ENCODE assay signal across 18 cellular contexts in genomic region chr6:32069878-32070515, GRCh38. TPM values are rescaled to one million over a fixed set of nuclear protein-coding genes. Genes with fewer than 3 reads are reported as not detected.
"Had no signal": no experiment of that assay in that cellular context is flagged by ENCODE, and none has a peak within 500 bp of the region (broad histone marks: within the 10 kb centered on the region; RNA-seq: fewer than 3 reads in every experiment).

No MANE protein-coding gene starts in this region.

- H3K27ac ChIP-seq: lower lobe of right lung, SJSA1, VCaP had no signal

- DNase-seq: activated CD8-positive, alpha-beta memory T cell treated with anti-CD3 and anti-CD28 coated beads, Interleukin-2, amount 50 U/mL, for 4 hours; activated CD8-positive, alpha-beta T cell treated with anti-CD3 and anti-CD28 coated beads for 36 hours; activated naive CD8-positive, alpha-beta T cell treated with anti-CD3 and anti-CD28 coated beads, Interleukin-2, amount 10 ng/mL, durations not matched to agents 7 days and 5 days; anterior cingulate cortex; effector CD8-positive, alpha-beta T cell; hypothalamus; kidney glomerular epithelial cell; lower lobe of right lung; naive B cell; nucleus accumbens; stimulated activated CD4-positive, alpha-beta T cell treated with anti-CD3 and anti-CD28 coated beads, Interleukin-4, amount 100 ng/mL, for 24 hours; stimulated activated naive CD8-positive, alpha-beta T cell treated with anti-CD3 and anti-CD28 coated beads, Interleukin-15, amount 100 ng/mL, for 72 hours; T1000; trophoblast cell had no signal

- H3K9me3 ChIP-seq: lower lobe of right lung, prostate gland, SJSA1 had no signal

- ATAC-seq: activated CD8-positive, alpha-beta T cell treated with anti-CD3 and anti-CD28 coated beads for 36 hours; lower lobe of right lung; stimulated activated naive CD8-positive, alpha-beta T cell treated with anti-CD3 and anti-CD28 coated beads, Interleukin-15, amount 100 ng/mL, for 72 hours had no signal

- H3K4me1 ChIP-seq: lower lobe of right lung, prostate gland had no signal

- H3K4me3 ChIP-seq: coronary artery, lower lobe of right lung, prostate gland, SJSA1 had no signal

- H3K36me3 ChIP-seq: prostate gland, SJSA1 had no signal

- H3K27me3 ChIP-seq: SJSA1 had no signal

RNA-seq across cellular contexts. Expression of gene CYP21A2, which starts 31.8 kb away (rescaled TPM):
- total RNA-seq: SJSA1 had no signal
